ENCODE assay signal across 2 cellular contexts in the genomic region with DNA sequence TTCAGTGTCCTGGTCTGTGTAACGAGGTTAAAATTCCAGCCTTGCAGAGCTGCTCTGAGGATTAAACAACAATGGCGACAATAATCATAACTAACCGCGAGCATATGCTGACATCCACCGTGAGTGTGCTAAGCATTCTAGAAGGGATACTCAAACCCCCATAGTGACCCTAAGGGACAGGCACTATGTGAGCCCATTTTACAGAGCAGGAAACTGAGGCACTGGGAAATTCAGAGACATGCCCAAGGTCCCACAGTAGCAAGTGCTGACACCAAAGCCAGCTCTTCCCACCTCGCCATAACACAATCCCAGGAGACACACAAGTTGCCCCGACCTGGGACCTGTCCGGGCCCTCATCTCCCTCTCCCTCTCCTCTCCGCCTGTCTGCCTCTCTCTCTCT.
TF ChIP-seq lines count a peak whose summit lies in the region.

No MANE protein-coding gene starts in this region.

TF ChIP-seq in HCT116, 20 proteins besides CTCF, POLR2A, EP300 and RAD21:
- TF ChIP-seq ATF3 (IDR thresholded peaks at IDR 0.05) (no peak), EGR1 (IDR thresholded peaks at IDR 0.05; ENCODE audit: low read depth) (no peak), JUND (IDR thresholded peaks at IDR 0.05) (no peak), ZBTB33 (IDR thresholded peaks at IDR 0.05; ENCODE audit: extremely low read depth, insufficient replicate concordance, low read length) (no peak), SRF (IDR thresholded peaks at IDR 0.05; ENCODE audit: low read depth) (no peak), YY1 (IDR thresholded peaks at IDR 0.05; ENCODE audit: extremely low read depth, insufficient replicate concordance, low read depth, low read length) (no peak), ELF1 (IDR thresholded peaks at IDR 0.05; ENCODE audit: borderline replicate concordance, low read depth) (no peak), ZNF274 (IDR thresholded peaks at IDR 0.05; ENCODE audit: low read depth, low read length) (no peak), CBX3 (IDR thresholded peaks at IDR 0.05; ENCODE audit: low read depth) (no peak), REST (IDR thresholded peaks at IDR 0.05; ENCODE audit: low read depth) (no peak), EZH2phosphoT487 (IDR thresholded peaks at IDR 0.05; ENCODE audit: borderline replicate concordance) (no peak), TCF7L2 (IDR thresholded peaks at IDR 0.05; ENCODE audit: borderline replicate concordance, extremely low read depth, insufficient read depth, insufficient read length) (no peak)
- TF ChIP-seq, protein P1, sequence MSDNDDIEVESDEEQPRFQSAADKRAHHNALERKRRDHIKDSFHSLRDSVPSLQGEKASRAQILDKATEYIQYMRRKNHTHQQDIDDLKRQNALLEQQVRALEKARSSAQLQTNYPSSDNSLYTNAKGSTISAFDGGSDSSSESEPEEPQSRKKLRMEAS (IDR thresholded peaks at IDR 0.05): no peak

TF ChIP-seq in HepG2, 621 proteins besides CTCF, POLR2A, EP300 and RAD21:
- TF ChIP-seq ZNF44 (CRISPR knock-in tag; IDR thresholded peaks at IDR 0.05): no peak
- TF ChIP-seq ETS1 (CRISPR knock-in tag; IDR thresholded peaks at IDR 0.05): no peak
- TF ChIP-seq NAIF1 (CRISPR knock-in tag; IDR thresholded peaks at IDR 0.05; ENCODE audit: borderline replicate concordance): no peak
- TF ChIP-seq AKAP8 (CRISPR knock-in tag; IDR thresholded peaks at IDR 0.05): 0 out of 2 replicates have a peak, but pooled peaks have one; percentile 17
- no peak for TF ChIP-seq ZNF124 (CRISPR knock-in tag; IDR thresholded peaks at IDR 0.05)
- TF ChIP-seq HIC2 (CRISPR knock-in tag; IDR thresholded peaks at IDR 0.05; ENCODE audit: low read depth): no peak
- TF ChIP-seq, protein P2, sequence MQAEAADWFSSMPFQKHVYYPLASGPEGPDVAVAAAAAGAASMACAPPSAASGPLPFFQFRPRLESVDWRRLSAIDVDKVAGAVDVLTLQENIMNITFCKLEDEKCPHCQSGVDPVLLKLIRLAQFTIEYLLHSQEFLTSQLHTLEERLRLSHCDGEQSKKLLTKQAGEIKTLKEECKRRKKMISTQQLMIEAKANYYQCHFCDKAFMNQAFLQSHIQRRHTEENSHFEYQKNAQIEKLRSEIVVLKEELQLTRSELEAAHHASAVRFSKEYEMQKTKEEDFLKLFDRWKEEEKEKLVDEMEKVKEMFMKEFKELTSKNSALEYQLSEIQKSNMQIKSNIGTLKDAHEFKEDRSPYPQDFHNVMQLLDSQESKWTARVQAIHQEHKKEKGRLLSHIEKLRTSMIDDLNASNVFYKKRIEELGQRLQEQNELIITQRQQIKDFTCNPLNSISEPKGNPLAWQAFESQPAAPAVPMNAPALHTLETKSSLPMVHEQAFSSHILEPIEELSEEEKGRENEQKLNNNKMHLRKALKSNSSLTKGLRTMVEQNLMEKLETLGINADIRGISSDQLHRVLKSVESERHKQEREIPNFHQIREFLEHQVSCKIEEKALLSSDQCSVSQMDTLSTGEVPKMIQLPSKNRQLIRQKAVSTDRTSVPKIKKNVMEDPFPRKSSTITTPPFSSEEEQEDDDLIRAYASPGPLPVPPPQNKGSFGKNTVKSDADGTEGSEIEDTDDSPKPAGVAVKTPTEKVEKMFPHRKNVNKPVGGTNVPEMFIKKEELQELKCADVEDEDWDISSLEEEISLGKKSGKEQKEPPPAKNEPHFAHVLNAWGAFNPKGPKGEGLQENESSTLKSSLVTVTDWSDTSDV (CRISPR knock-in tag; IDR thresholded peaks at IDR 0.05): no peak
- TF ChIP-seq ARNTL (CRISPR knock-in tag; IDR thresholded peaks at IDR 0.05): no peak
- 0 out of 2 replicates have a peak, but pooled peaks have one; percentile 32 for TF ChIP-seq CHD4 (IDR thresholded peaks at IDR 0.05; ENCODE audit: borderline replicate concordance, low read length)
- no peak for TF ChIP-seq FOXK1 (CRISPR knock-in tag; IDR thresholded peaks at IDR 0.05; ENCODE audit: borderline replicate concordance, low read depth)
- TF ChIP-seq KDM1A (CRISPR knock-in tag; IDR thresholded peaks at IDR 0.05): 0 out of 2 replicates have a peak, but pooled peaks have one; percentile 43
- peak; percentile 98 for TF ChIP-seq ZNF629 (CRISPR knock-in tag; conservative IDR thresholded peaks at IDR 0.05)
- TF ChIP-seq ZBTB7A (CRISPR knock-in tag; IDR thresholded peaks at IDR 0.05): no peak
- TF ChIP-seq, protein P3, sequence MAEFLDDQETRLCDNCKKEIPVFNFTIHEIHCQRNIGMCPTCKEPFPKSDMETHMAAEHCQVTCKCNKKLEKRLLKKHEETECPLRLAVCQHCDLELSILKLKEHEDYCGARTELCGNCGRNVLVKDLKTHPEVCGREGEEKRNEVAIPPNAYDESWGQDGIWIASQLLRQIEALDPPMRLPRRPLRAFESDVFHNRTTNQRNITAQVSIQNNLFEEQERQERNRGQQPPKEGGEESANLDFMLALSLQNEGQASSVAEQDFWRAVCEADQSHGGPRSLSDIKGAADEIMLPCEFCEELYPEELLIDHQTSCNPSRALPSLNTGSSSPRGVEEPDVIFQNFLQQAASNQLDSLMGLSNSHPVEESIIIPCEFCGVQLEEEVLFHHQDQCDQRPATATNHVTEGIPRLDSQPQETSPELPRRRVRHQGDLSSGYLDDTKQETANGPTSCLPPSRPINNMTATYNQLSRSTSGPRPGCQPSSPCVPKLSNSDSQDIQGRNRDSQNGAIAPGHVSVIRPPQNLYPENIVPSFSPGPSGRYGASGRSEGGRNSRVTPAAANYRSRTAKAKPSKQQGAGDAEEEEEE (CRISPR knock-in tag; IDR thresholded peaks at IDR 0.05; ENCODE audit: borderline replicate concordance): 0 out of 2 replicates have a peak, but pooled peaks have one; percentile 36
- no peak for TF ChIP-seq ZNF770 (CRISPR knock-in tag; IDR thresholded peaks at IDR 0.05)
- no peak for TF ChIP-seq THYN1 (CRISPR knock-in tag; IDR thresholded peaks at IDR 0.05; ENCODE audit: borderline replicate concordance, low read depth)
- TF ChIP-seq ZHX1 (CRISPR knock-in tag; IDR thresholded peaks at IDR 0.05; ENCODE audit: low read depth): no peak
- TF ChIP-seq CBX1 (IDR thresholded peaks at IDR 0.05; ENCODE audit: low read depth): peak; percentile 36
- TF ChIP-seq NR2F1 (CRISPR knock-in tag; IDR thresholded peaks at IDR 0.05): no peak
- TF ChIP-seq SPEN (CRISPR knock-in tag; IDR thresholded peaks at IDR 0.05; ENCODE audit: low read depth): no peak
- TF ChIP-seq ZNF235 (CRISPR knock-in tag; IDR thresholded peaks at IDR 0.05; ENCODE audit: borderline replicate concordance): no peak
- no peak for TF ChIP-seq MEF2D (CRISPR knock-in tag; IDR thresholded peaks at IDR 0.05)
- 0 out of 2 replicates have a peak, but pooled peaks have one; percentile 11 for TF ChIP-seq ZBTB38 (CRISPR knock-in tag; IDR thresholded peaks at IDR 0.05)
- no peak for TF ChIP-seq RFXANK (CRISPR knock-in tag; IDR thresholded peaks at IDR 0.05)
- TF ChIP-seq, protein P4, sequence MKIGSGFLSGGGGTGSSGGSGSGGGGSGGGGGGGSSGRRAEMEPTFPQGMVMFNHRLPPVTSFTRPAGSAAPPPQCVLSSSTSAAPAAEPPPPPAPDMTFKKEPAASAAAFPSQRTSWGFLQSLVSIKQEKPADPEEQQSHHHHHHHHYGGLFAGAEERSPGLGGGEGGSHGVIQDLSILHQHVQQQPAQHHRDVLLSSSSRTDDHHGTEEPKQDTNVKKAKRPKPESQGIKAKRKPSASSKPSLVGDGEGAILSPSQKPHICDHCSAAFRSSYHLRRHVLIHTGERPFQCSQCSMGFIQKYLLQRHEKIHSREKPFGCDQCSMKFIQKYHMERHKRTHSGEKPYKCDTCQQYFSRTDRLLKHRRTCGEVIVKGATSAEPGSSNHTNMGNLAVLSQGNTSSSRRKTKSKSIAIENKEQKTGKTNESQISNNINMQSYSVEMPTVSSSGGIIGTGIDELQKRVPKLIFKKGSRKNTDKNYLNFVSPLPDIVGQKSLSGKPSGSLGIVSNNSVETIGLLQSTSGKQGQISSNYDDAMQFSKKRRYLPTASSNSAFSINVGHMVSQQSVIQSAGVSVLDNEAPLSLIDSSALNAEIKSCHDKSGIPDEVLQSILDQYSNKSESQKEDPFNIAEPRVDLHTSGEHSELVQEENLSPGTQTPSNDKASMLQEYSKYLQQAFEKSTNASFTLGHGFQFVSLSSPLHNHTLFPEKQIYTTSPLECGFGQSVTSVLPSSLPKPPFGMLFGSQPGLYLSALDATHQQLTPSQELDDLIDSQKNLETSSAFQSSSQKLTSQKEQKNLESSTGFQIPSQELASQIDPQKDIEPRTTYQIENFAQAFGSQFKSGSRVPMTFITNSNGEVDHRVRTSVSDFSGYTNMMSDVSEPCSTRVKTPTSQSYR (CRISPR knock-in tag; IDR thresholded peaks at IDR 0.05; ENCODE audit: borderline replicate concordance): no peak
- 0 out of 2 replicates have a peak, but pooled peaks have one; percentile 22 for TF ChIP-seq SP4 (CRISPR knock-in tag; IDR thresholded peaks at IDR 0.05)
- TF ChIP-seq, protein P5, sequence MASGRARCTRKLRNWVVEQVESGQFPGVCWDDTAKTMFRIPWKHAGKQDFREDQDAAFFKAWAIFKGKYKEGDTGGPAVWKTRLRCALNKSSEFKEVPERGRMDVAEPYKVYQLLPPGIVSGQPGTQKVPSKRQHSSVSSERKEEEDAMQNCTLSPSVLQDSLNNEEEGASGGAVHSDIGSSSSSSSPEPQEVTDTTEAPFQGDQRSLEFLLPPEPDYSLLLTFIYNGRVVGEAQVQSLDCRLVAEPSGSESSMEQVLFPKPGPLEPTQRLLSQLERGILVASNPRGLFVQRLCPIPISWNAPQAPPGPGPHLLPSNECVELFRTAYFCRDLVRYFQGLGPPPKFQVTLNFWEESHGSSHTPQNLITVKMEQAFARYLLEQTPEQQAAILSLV (CRISPR knock-in tag; IDR thresholded peaks at IDR 0.05; ENCODE audit: borderline replicate concordance): peak; percentile 64; the same call in 1 of the 2 replicates
- peak; percentile 87 for TF ChIP-seq ZMYM3 (CRISPR knock-in tag; IDR thresholded peaks at IDR 0.05)
- 0 out of 2 replicates have a peak, but pooled peaks have one; percentile 12 for TF ChIP-seq KDM5B (CRISPR knock-in tag; IDR thresholded peaks at IDR 0.05; ENCODE audit: borderline replicate concordance)
- TF ChIP-seq SKI (IDR thresholded peaks at IDR 0.05; ENCODE audit: partially characterized antibody): no peak
- TF ChIP-seq CCAR2 (optimal IDR thresholded peaks at IDR 0.05; ENCODE audit: low read depth, low read length): no peak
- no peak for TF ChIP-seq KLF9 (CRISPR knock-in tag; IDR thresholded peaks at IDR 0.05; ENCODE audit: low read depth)
- no peak for TF ChIP-seq FOXA1 (IDR thresholded peaks at IDR 0.05)
- TF ChIP-seq FOXA1 (CRISPR knock-in tag; IDR thresholded peaks at IDR 0.05): no peak
- no peak for TF ChIP-seq PAX8 (CRISPR knock-in tag; IDR thresholded peaks at IDR 0.05; ENCODE audit: borderline replicate concordance)
